13 cellular contexts compared by ENCODE assay signal in genomic region chr15:99537344-99537743, GRCh38. TPM values are rescaled to one million over a fixed set of nuclear protein-coding genes. Genes with fewer than 3 reads are reported as not detected.
DNase-seq lines count a peak whose midpoint lies in the region; ATAC-seq and TF ChIP-seq lines count a peak whose summit lies in the region.
"Had no signal": no experiment of that assay in that cellular context is flagged by ENCODE, and none has a peak within 500 bp of the region (broad histone marks: within the 10 kb centered on the region; RNA-seq: fewer than 3 reads in every experiment).

No MANE protein-coding gene starts in this region.

- H3K9me3 Mint-ChIP-seq in chondrocyte (ENCODE audit: low read depth) = peaks cover 8% of the 10 kb centered on the region

- peaks cover 3% of the 10 kb centered on the region for H3K36me3 Mint-ChIP-seq in chondrocyte (ENCODE audit: low read depth)
- H3K36me3 Mint-ChIP-seq: brain had no signal

- H3F3A ChIP-seq in GM23248 (ENCODE audit: insufficient read depth) = peaks cover 22% of the 10 kb centered on the region

- TF ChIP-seq CTCF in chondrocyte (IDR thresholded peaks at IDR 0.05) = no peak

- H3K27ac Mint-ChIP-seq in chondrocyte (ENCODE audit: unreplicated experiment) = peak overlapping the region; percentile 93

- no peak overlapping the region for H3K4me3 ChIP-seq in GM23248
- H3K4me3 ChIP-seq in skeletal muscle tissue (ENCODE audit: low read length in 3 of 3) = no peak overlapping the region
- H3K4me3 ChIP-seq: hepatocyte had no signal

- H2AFZ ChIP-seq in GM23248 = no peak overlapping the region
- H2AFZ ChIP-seq: hepatocyte had no signal

- intact Hi-C loops in left cardiac atrium (cut with DNase I) = no loop called here

- no peaks in the 10 kb centered on the region for H3K36me3 ChIP-seq in GM23248 (ENCODE audit: low read depth)
- no peaks in the 10 kb centered on the region for H3K36me3 ChIP-seq in skeletal muscle tissue (ENCODE audit: control insufficient read depth in 3 of 3, insufficient read depth in 3 of 3, low read length in 3 of 3)

- in situ Hi-C loops in GM23248 (cut with MboI) = no loop called here

- peaks cover 19% of the 10 kb centered on the region for H3K4me1 ChIP-seq in GM23248 (ENCODE audit: insufficient read depth)
- peaks cover 5 to 7% (median 7%) of the 10 kb centered on the region in 3 donors for H3K4me1 ChIP-seq in skeletal muscle tissue (ENCODE audit: control insufficient read depth in 3 of 3, insufficient read depth in 3 of 3, low read length in 3 of 3)

- no peaks in the 10 kb centered on the region for H4K20me1 ChIP-seq in GM23248 (ENCODE audit: insufficient read depth)

- H3K4me1 Mint-ChIP-seq in chondrocyte (ENCODE audit: low read depth) = peaks cover 38% of the 10 kb centered on the region

- no peaks in the 10 kb centered on the region for H3K79me2 ChIP-seq in GM23248 (ENCODE audit: insufficient read depth)
- H3K79me2 ChIP-seq: hepatocyte had no signal

- peak overlapping the region; percentile 29 for H3K9ac ChIP-seq in GM23248
- H3K9ac ChIP-seq in skeletal muscle tissue (ENCODE audit: low read depth in 1 of 3, low read length in 3 of 3) = no peak overlapping the region

- ATAC-seq in left cardiac atrium (peak; percentile 38 to 47), HG02840 (IDR thresholded peaks at IDR 0.05; ENCODE audit: low FRiP score, unreplicated experiment) (no peak), GM18520 (IDR thresholded peaks at IDR 0.05; ENCODE audit: unreplicated experiment) (no peak)

- no peaks in the 10 kb centered on the region for H3K9me2 ChIP-seq in GM23248 (ENCODE audit: insufficient read depth)

- 67 to 75% methylated on average over 4 of the region's 4 CpGs for WGBS in GM23248 (ENCODE audit: low coverage in 1 of 2, low lambda C conversion rate in 2 of 2, missing lambda C conversion rate in 2 of 2), 2 experiments

- no peak overlapping the region for H3K4me3 Mint-ChIP-seq in chondrocyte (ENCODE audit: unreplicated experiment)
- H3K4me3 Mint-ChIP-seq: brain had no signal

- H3K9me3 ChIP-seq in GM23248 (ENCODE audit: low read depth) = no peaks in the 10 kb centered on the region
- H3K9me3 ChIP-seq in skeletal muscle tissue (ENCODE audit: control insufficient read depth in 3 of 3, low read length in 3 of 3) = no peaks in the 10 kb centered on the region

- no peaks in the 10 kb centered on the region for H3K27me3 Mint-ChIP-seq in chondrocyte (ENCODE audit: low read depth)
- H3K27me3 Mint-ChIP-seq: brain had no signal

- DNase-seq in GM23248 (peak; percentile 53), chondrocyte (ENCODE audit: low spot score) (no peak), left cardiac atrium (peak; percentile 29), dedifferentiated amniotic fluid mesenchymal stem cell (ENCODE audit: extremely low spot score) (no peak)
- no peak for DNase-seq in central memory CD4-positive, alpha-beta T cell
- DNase-seq: activated gamma-delta T cell treated with Interleukin-2 at 50 U/mL for 16 hours, NCI-H1930, NCI-H524 treated with DMSO at 0.1 percent for 48 hours had no signal

- H3K27me3 ChIP-seq in GM23248 (replicated peaks; ENCODE audit: insufficient read depth) (no peaks in the 10 kb centered on the region), skeletal muscle tissue (ENCODE audit: control insufficient read depth in 3 of 3, insufficient read depth in 3 of 3, low read length in 3 of 3) (no peaks in the 10 kb centered on the region)
- H3K27me3 ChIP-seq: hepatocyte had no signal

- peak overlapping the region; percentile 51 for H3K4me2 ChIP-seq in GM23248 (ENCODE audit: unreplicated experiment)
- H3K4me2 ChIP-seq: hepatocyte had no signal

- H3K27ac ChIP-seq in GM23248 (peak overlapping the region; percentile 55), skeletal muscle tissue (ENCODE audit: low read depth, low read length) (peak overlapping the region; percentile 44)
- H3K27ac ChIP-seq: hepatocyte had no signal

RNA-seq across cellular contexts. Expression of gene MEF2A, which starts 28.4 kb away (rescaled TPM):
- total RNA-seq in GM23248 (2014; rRNA removed; shearing (Covaris generic)) = 37.8 and 53.1 TPM in 2 replicates
- polyA plus RNA-seq in GM23248 (2016; fragmentation: Nextera tagmentation; extraction: Ambion mirVana) = 22.7 and 24.3 TPM in 2 replicates
- total RNA-seq in chondrocyte = 138 to 191 TPM (median 184 TPM) in 3 replicates
- 100 to 1,000 TPM in 1 of 2 donors, 10 to 100 TPM in 1; 96.0 to 145 TPM for total RNA-seq in left cardiac atrium
- 29.7 TPM for total RNA-seq in skeletal muscle tissue

Comparison
In these comparisons a context has a peak if more than half of its experiments do, and no peak if none do; other contexts are left out.
1. DNase-seq: peak in GM23248 (single experiment) and left cardiac atrium (single experiment); none in chondrocyte (single experiment), central memory CD4-positive, alpha-beta T cell (single experiment) and dedifferentiated amniotic fluid mesenchymal stem cell (single experiment).
2. ATAC-seq: peak in left cardiac atrium (2 of 2); none in HG02840 (single experiment) and GM18520 (single experiment).